9 cellular contexts compared by ENCODE assay signal in the genomic region with DNA sequence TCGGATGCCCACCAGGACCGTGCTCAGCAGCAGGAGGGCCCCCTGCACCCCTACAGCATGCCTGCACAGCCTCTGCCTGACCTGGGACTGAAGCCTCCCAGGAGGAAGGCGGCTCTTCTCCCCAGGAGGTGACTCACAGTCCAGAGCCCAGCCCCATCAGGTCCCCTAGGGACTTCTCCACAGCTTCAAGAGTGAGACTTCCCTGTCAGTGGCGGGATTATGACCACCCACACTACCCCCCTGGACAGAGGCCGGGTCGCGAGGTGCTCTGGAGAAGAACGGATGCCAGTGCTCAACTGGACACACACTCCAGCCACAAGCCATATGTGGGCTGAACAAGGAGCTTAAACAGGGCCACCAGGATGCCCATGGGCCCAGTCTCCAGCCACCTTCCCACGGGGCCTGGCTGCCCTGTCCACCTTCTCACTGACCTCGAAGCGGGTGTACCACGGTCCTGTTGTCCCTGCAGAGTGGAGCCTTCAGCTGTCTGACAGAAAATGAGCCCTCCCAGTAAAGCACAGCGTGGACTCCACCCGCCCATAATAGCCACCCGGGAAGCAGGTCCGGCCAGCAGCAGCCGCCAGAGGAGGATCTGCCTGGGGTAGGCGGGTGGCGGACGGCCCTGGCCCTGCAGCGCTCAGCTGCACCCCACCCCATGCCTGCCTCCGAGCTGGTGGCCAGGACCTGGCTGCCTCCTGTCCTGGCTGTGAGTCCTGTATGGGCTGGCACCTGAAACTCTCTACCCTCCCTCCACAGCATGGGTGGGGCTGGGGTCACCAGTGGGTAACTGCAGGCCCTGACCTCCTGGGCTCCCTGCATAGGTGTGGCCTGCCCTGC. TPM values are rescaled to one million over a fixed set of nuclear protein-coding genes. Genes with fewer than 3 reads are reported as not detected.
A peak's percentile ranks its signal among the peaks of the same experiment; 100 is the strongest.
DNase-seq lines count a peak whose midpoint lies in the region; ATAC-seq and TF ChIP-seq lines count a peak whose summit lies in the region.
"Had no signal": no experiment of that assay in that cellular context is flagged by ENCODE, and none has a peak within 500 bp of the region (broad histone marks: within the 10 kb centered on the region; RNA-seq: fewer than 3 reads in every experiment).

No MANE protein-coding gene starts in this region.

- no peaks in the 10 kb centered on the region for H3K27me3 ChIP-seq in H7 (ENCODE audit: control insufficient read depth, insufficient read depth, low read length)

- ATAC-seq in HG02759 (IDR thresholded peaks at IDR 0.05; ENCODE audit: unreplicated experiment): peak; percentile 39
- ATAC-seq in WTC11: no peak
- ATAC-seq in sciatic nerve: peak; percentile 3
- ATAC-seq in HG03439 (IDR thresholded peaks at IDR 0.05; ENCODE audit: unreplicated experiment): no peak

- no peak overlapping the region for H3K4me3 ChIP-seq in H7 (ENCODE audit: insufficient read depth, low read depth, low read length)

- TF ChIP-seq CTCF in WTC11 (IDR thresholded peaks at IDR 0.05): no peak

- H3K27me3 Mint-ChIP-seq in WTC11 (ENCODE audit: low read depth): no peaks in the 10 kb centered on the region; the same call in 1 of the 2 replicates

- no peak for DNase-seq in WTC11 (ENCODE audit: low spot score)
- DNase-seq in sciatic nerve (ENCODE audit: low spot score): no peak
- DNase-seq in H7: no peak
- DNase-seq in HEK293T (ENCODE audit: extremely low spot score): no peak
- DNase-seq in NCI-H774 (lab: John Stamatoyannopoulos, UW): no peak
- DNase-seq: T-helper 9 cell had no signal

- POLR2A ChIA-PET in WTC11 (lab: Charles Lee) (no interaction called here), HEK293T (lab: Yijun Ruan, JAX) (no interaction called here)

- H3K4me1 Mint-ChIP-seq in WTC11: peaks cover 56% of the 10 kb centered on the region

- H3K9me3 Mint-ChIP-seq in WTC11: no peaks in the 10 kb centered on the region

- H3K27ac Mint-ChIP-seq in WTC11: no peak overlapping the region

- CTCF ChIA-PET in WTC11 (lab: Charles Lee) (interaction anchor here (1.1 to 4.5 kb wide), 2 partner anchors 14 kb away, joined by 6 to 24 read pairs; no protein-coding TSS in a partner anchor), HEK293T (lab: Yijun Ruan, JAX) (no interaction called here)

- peaks cover 3% of the 10 kb centered on the region; the same call in 1 of the 2 replicates for H3K36me3 Mint-ChIP-seq in WTC11

- H3K4me3 Mint-ChIP-seq in WTC11: no peak overlapping the region

- intact Hi-C loops in sciatic nerve (cut with DNase I): no loop called here

- H3K36me3 ChIP-seq in H7 (replicated peaks; ENCODE audit: control insufficient read depth, insufficient read depth, low read length): no peaks in the 10 kb centered on the region; the same call in 1 of the 2 replicates

- TF ChIP-seq POLR2A in GM18526 (IDR thresholded peaks at IDR 0.05; ENCODE audit: extremely low read depth, insufficient read length): peak; percentile 9

TF ChIP-seq in WTC11, 78 proteins besides CTCF, POLR2A, EP300 and RAD21:
- TF ChIP-seq ZNF232 (CRISPR knock-in tag; IDR thresholded peaks at IDR 0.05) (no peak), ATF1 (CRISPR knock-in tag; IDR thresholded peaks at IDR 0.05) (0 out of 2 replicates have a peak, but pooled peaks have one; percentile 31), EMX1 (CRISPR knock-in tag; IDR thresholded peaks at IDR 0.05) (no peak)
- TF ChIP-seq, protein P1, sequence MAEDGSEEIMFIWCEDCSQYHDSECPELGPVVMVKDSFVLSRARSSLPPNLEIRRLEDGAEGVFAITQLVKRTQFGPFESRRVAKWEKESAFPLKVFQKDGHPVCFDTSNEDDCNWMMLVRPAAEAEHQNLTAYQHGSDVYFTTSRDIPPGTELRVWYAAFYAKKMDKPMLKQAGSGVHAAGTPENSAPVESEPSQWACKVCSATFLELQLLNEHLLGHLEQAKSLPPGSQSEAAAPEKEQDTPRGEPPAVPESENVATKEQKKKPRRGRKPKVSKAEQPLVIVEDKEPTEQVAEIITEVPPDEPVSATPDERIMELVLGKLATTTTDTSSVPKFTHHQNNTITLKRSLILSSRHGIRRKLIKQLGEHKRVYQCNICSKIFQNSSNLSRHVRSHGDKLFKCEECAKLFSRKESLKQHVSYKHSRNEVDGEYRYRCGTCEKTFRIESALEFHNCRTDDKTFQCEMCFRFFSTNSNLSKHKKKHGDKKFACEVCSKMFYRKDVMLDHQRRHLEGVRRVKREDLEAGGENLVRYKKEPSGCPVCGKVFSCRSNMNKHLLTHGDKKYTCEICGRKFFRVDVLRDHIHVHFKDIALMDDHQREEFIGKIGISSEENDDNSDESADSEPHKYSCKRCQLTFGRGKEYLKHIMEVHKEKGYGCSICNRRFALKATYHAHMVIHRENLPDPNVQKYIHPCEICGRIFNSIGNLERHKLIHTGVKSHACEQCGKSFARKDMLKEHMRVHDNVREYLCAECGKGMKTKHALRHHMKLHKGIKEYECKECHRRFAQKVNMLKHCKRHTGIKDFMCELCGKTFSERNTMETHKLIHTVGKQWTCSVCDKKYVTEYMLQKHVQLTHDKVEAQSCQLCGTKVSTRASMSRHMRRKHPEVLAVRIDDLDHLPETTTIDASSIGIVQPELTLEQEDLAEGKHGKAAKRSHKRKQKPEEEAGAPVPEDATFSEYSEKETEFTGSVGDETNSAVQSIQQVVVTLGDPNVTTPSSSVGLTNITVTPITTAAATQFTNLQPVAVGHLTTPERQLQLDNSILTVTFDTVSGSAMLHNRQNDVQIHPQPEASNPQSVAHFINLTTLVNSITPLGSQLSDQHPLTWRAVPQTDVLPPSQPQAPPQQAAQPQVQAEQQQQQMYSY (CRISPR knock-in tag; IDR thresholded peaks at IDR 0.05): no peak

TF ChIP-seq in HEK293T, 16 proteins besides CTCF, POLR2A, EP300 and RAD21:
- TF ChIP-seq ELF4 (IDR thresholded peaks at IDR 0.05): no peak

RNA-seq across cellular contexts. Expression of a gene that starts 54.7 kb away (rescaled TPM):
- total RNA-seq in WTC11 (2021) (60.5 to 67.8 TPM (median 65.2 TPM) in 3 replicates), sciatic nerve (35.8 TPM)
- total RNA-seq in H7 (2014; rRNA removed; shearing (Covaris generic)): 17.0 and 23.6 TPM in 2 replicates

Comparison
In these comparisons a context has a peak if more than half of its experiments do, and no peak if none do; other contexts are left out.
1. ATAC-seq: peak in HG02759 (single experiment) and sciatic nerve (single experiment); none in WTC11 (single experiment) and HG03439 (single experiment).